39 cellular contexts compared by ENCODE assay signal in the genomic region with DNA sequence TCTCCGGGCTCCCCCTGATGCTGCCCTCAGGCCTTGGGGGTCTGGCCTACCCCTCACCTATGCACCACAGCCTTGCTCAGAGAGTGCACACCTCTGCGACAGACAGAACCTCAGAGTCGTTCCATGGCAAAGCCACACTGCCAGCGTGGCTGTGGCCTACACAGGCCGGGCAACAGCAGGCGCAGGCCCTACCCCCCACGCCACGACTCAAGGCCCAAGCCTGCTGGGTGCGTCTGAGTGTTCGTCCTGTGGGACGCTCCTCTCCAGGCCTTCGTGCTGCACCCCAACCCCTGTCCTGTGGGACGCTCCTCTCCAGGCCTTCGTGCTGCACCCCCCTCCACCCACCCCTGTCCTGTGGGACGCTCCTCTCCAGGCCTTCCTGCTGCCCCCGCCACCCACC. TPM values are rescaled to one million over a fixed set of nuclear protein-coding genes. Genes with fewer than 3 reads are reported as not detected.
"Had no signal": no experiment of that assay in that cellular context is flagged by ENCODE, and none has a peak within 500 bp of the region (broad histone marks: within the 10 kb centered on the region; RNA-seq: fewer than 3 reads in every experiment).

No MANE protein-coding gene starts in this region.

- H3K27me3 ChIP-seq: adrenal gland, body of pancreas, brain microvascular endothelial cell, breast epithelium had no signal

- H3K27ac ChIP-seq: adrenal gland, body of pancreas, brain microvascular endothelial cell, breast epithelium, VCaP had no signal

- H3K4me1 Mint-ChIP-seq: activated T-helper 17 cell treated with anti-CD3 and anti-CD28 coated beads, Interleukin-2, amount 50 U/mL, for 72 hours had no signal

- H3K4me3 ChIP-seq: adrenal gland, body of pancreas, breast epithelium had no signal

- H3K4me1 ChIP-seq: breast epithelium had no signal

- H3K4me3 Mint-ChIP-seq: activated B cell treated with CpG ODN at 0.5 μM for 24 hours; activated CD4-positive, alpha-beta memory T cell treated with anti-CD3 and anti-CD28 coated beads for 36 hours; activated CD4-positive, alpha-beta T cell treated with anti-CD3 and anti-CD28 coated beads, Interleukin-2, amount 10 ng/mL, durations not matched to agents 24 days and 14 days; activated CD8-positive, alpha-beta T cell treated with anti-CD3 and anti-CD28 coated beads for 36 hours; activated naive CD4-positive, alpha-beta T cell treated with anti-CD3 and anti-CD28 coated beads for 36 hours; activated naive CD8-positive, alpha-beta T cell treated with anti-CD3 and anti-CD28 coated beads for 36 hours; activated T-cell treated with anti-CD3 and anti-CD28 coated beads, Interleukin-2, amount 50 U/mL, for 4 hours; activated T-cell treated with anti-CD3 and anti-CD28 coated beads, Interleukin-2, amount 50 U/mL, for 72 hours; activated T-helper 1 cell treated with anti-CD3 and anti-CD28 coated beads, Interleukin-12 subunit alpha, Interleukin-12 subunit beta, Interleukin-2, Interleukin-4 antibody, amounts not matched to agents 30 ng/mL and 10 ng/mL and 1 ng/mL, durations not matched to agents 14 hours and 24 hours and 36 hours; activated T-helper 17 cell treated with anti-CD3 and anti-CD28 coated beads, Interleukin-2, amount 50 U/mL, for 72 hours; T-helper 1 cell treated with Interleukin-12 subunit alpha and Interleukin-12 subunit beta and Interleukin-4 antibody, amounts not matched to agents 30 μg/mL and 1 μg/mL, for 36 hours; T-helper 2 cell treated with Interferon-gamma antibody and Interleukin-4, amounts not matched to agents 5 μg/mL and 100 μg/mL, for 36 hours had no signal

- H3K27ac Mint-ChIP-seq: activated B cell treated with CpG ODN at 0.5 μM for 24 hours; activated CD4-positive, alpha-beta memory T cell treated with anti-CD3 and anti-CD28 coated beads for 36 hours; activated CD4-positive, alpha-beta T cell treated with anti-CD3 and anti-CD28 coated beads, Interleukin-2, amount 10 ng/mL, durations not matched to agents 24 days and 14 days; activated CD8-positive, alpha-beta T cell treated with anti-CD3 and anti-CD28 coated beads for 36 hours; activated naive CD4-positive, alpha-beta T cell treated with anti-CD3 and anti-CD28 coated beads for 36 hours; activated naive CD4-positive, alpha-beta T cell treated with anti-CD3 and anti-CD28 coated beads, Interleukin-2, amount 50 U/mL, for 72 hours; activated naive CD8-positive, alpha-beta T cell treated with anti-CD3 and anti-CD28 coated beads for 36 hours; activated T-cell treated with anti-CD3 and anti-CD28 coated beads, Interleukin-2, amount 50 U/mL, for 72 hours; activated T-helper 17 cell treated with anti-CD3 and anti-CD28 coated beads, Interleukin-2, amount 50 U/mL, for 72 hours; T-helper 1 cell treated with Interleukin-12 subunit alpha and Interleukin-12 subunit beta and Interleukin-4 antibody, amounts not matched to agents 30 μg/mL and 1 μg/mL, for 36 hours; T-helper 2 cell treated with Interferon-gamma antibody and Interleukin-4, amounts not matched to agents 5 μg/mL and 100 μg/mL, for 36 hours had no signal

- H3K9me3 Mint-ChIP-seq: activated B cell treated with CpG ODN at 0.5 μM for 24 hours; activated CD4-positive, alpha-beta memory T cell treated with anti-CD3 and anti-CD28 coated beads for 36 hours; activated CD4-positive, alpha-beta T cell treated with anti-CD3 and anti-CD28 coated beads, Interleukin-2, amount 10 ng/mL, durations not matched to agents 24 days and 14 days; activated CD8-positive, alpha-beta T cell treated with anti-CD3 and anti-CD28 coated beads for 36 hours; activated naive CD4-positive, alpha-beta T cell treated with anti-CD3 and anti-CD28 coated beads for 36 hours; activated naive CD4-positive, alpha-beta T cell treated with anti-CD3 and anti-CD28 coated beads, Interleukin-2, amount 50 U/mL, for 72 hours; activated naive CD8-positive, alpha-beta T cell treated with anti-CD3 and anti-CD28 coated beads for 36 hours; activated T-cell treated with anti-CD3 and anti-CD28 coated beads, Interleukin-2, amount 50 U/mL, for 4 hours; activated T-cell treated with anti-CD3 and anti-CD28 coated beads, Interleukin-2, amount 50 U/mL, for 72 hours; activated T-helper 1 cell treated with anti-CD3 and anti-CD28 coated beads, Interleukin-12 subunit alpha, Interleukin-12 subunit beta, Interleukin-2, Interleukin-4 antibody, amounts not matched to agents 30 ng/mL and 10 ng/mL and 1 ng/mL, durations not matched to agents 14 hours and 24 hours and 36 hours; activated T-helper 17 cell treated with anti-CD3 and anti-CD28 coated beads, Interleukin-2, amount 50 U/mL, for 72 hours; T-helper 1 cell treated with Interleukin-12 subunit alpha and Interleukin-12 subunit beta and Interleukin-4 antibody, amounts not matched to agents 30 μg/mL and 1 μg/mL, for 36 hours; T-helper 2 cell treated with Interferon-gamma antibody and Interleukin-4, amounts not matched to agents 5 μg/mL and 100 μg/mL, for 36 hours had no signal

- H3K9me3 ChIP-seq: adrenal gland, body of pancreas, breast epithelium had no signal

- DNase-seq: activated B cell treated with CpG ODN at 0.5 μM for 24 hours; activated CD4-positive, alpha-beta memory T cell treated with anti-CD3 and anti-CD28 coated beads for 36 hours; activated CD4-positive, alpha-beta T cell treated with anti-CD3 and anti-CD28 coated beads for 4 hours; activated CD4-positive, alpha-beta T cell treated with anti-CD3 and anti-CD28 coated beads, Interleukin-2, amount 10 ng/mL, durations not matched to agents 24 days and 14 days; activated CD4-positive, alpha-beta T cell treated with anti-CD3 and anti-CD28 coated beads, Interleukin-2, amount 50 U/mL, for 1 hour; activated CD4-positive, alpha-beta T cell treated with anti-CD3 and anti-CD28 coated beads, Interleukin-2, amount 50 U/mL, for 4 hours; activated CD4-positive, CD25-positive, alpha-beta regulatory T cell treated with anti-CD3 and anti-CD28 coated beads, Interleukin-2, amount 50 U/mL, for 72 hours; activated CD8-positive, alpha-beta memory T cell treated with anti-CD3 and anti-CD28 coated beads, Interleukin-2, amount 50 U/mL, for 4 hours; activated CD8-positive, alpha-beta T cell treated with anti-CD3 and anti-CD28 coated beads for 36 hours; activated effector memory CD4-positive, alpha-beta T cell treated with anti-CD3 and anti-CD28 coated beads, Interleukin-2, amount 50 U/mL, for 16 hours; activated gamma-delta T cell treated with Interleukin-2 at 50 U/mL for 16 hours; activated naive CD4-positive, alpha-beta T cell; activated naive CD4-positive, alpha-beta T cell treated with anti-CD3 and anti-CD28 coated beads for 36 hours; activated naive CD4-positive, alpha-beta T cell treated with anti-CD3 and anti-CD28 coated beads, Interleukin-2, amount 50 U/mL, for 16 hours; activated naive CD8-positive, alpha-beta T cell treated with anti-CD3 and anti-CD28 coated beads for 36 hours; activated T-cell treated with anti-CD3 and anti-CD28 coated beads for 4 hours; activated T-cell treated with anti-CD3 and anti-CD28 coated beads, Interleukin-2, amount 50 U/mL, for 1 hour; activated T-cell treated with anti-CD3 and anti-CD28 coated beads, Interleukin-2, amount 50 U/mL, for 4 hours; activated T-cell treated with anti-CD3 and anti-CD28 coated beads, Interleukin-2, amount 50 U/mL, for 72 hours; adrenal gland; amniotic stem cell; aorta; body of pancreas; brain microvascular endothelial cell; central memory CD4-positive, alpha-beta T cell; T-helper 1 cell; T-helper 2 cell; T-helper 9 cell had no signal

- ATAC-seq: activated CD8-positive, alpha-beta T cell treated with anti-CD3 and anti-CD28 coated beads for 36 hours; activated naive CD4-positive, alpha-beta T cell treated with anti-CD3 and anti-CD28 coated beads, Interleukin-2, amount 50 U/mL, for 72 hours; activated T-cell treated with anti-CD3 and anti-CD28 coated beads, Interleukin-2, amount 50 U/mL, for 4 hours; activated T-cell treated with anti-CD3 and anti-CD28 coated beads, Interleukin-2, amount 50 U/mL, for 72 hours; activated T-helper 17 cell treated with anti-CD3 and anti-CD28 coated beads, Interleukin-2, amount 50 U/mL, for 72 hours; body of pancreas had no signal

- H3K36me3 ChIP-seq: adrenal gland, brain microvascular endothelial cell, breast epithelium had no signal

- H3K27me3 Mint-ChIP-seq: activated B cell treated with CpG ODN at 0.5 μM for 24 hours; activated T-helper 17 cell treated with anti-CD3 and anti-CD28 coated beads, Interleukin-2, amount 50 U/mL, for 72 hours had no signal

RNA-seq across cellular contexts. Expression of a gene that starts 54.2 kb away (rescaled TPM):
- total RNA-seq: activated B cell treated with CpG ODN at 0.5 μM for 24 hours; activated CD4-positive, alpha-beta memory T cell treated with anti-CD3 and anti-CD28 coated beads for 36 hours; activated CD4-positive, alpha-beta T cell treated with anti-CD3 and anti-CD28 coated beads, Interleukin-2, amount 10 ng/mL, durations not matched to agents 24 days and 14 days; activated CD8-positive, alpha-beta memory T cell treated with anti-CD3 and anti-CD28 coated beads for 36 hours; activated CD8-positive, alpha-beta T cell treated with anti-CD3 and anti-CD28 coated beads for 36 hours; activated naive CD4-positive, alpha-beta T cell treated with anti-CD3 and anti-CD28 coated beads for 36 hours; activated naive CD4-positive, alpha-beta T cell treated with anti-CD3 and anti-CD28 coated beads, Interleukin-2, amount 50 U/mL, for 72 hours; activated naive CD8-positive, alpha-beta T cell treated with anti-CD3 and anti-CD28 coated beads for 36 hours; activated T-cell treated with anti-CD3 and anti-CD28 coated beads, Interleukin-2, amount 50 U/mL, for 4 hours; activated T-cell treated with anti-CD3 and anti-CD28 coated beads, Interleukin-2, amount 50 U/mL, for 72 hours; activated T-helper 1 cell treated with anti-CD3 and anti-CD28 coated beads, Interleukin-12 subunit alpha, Interleukin-12 subunit beta, Interleukin-2, Interleukin-4 antibody, amounts not matched to agents 30 ng/mL and 10 ng/mL and 1 ng/mL, durations not matched to agents 14 hours and 24 hours and 36 hours; activated T-helper 17 cell treated with anti-CD3 and anti-CD28 coated beads, Interleukin-2, amount 50 U/mL, for 72 hours; astrocyte; body of pancreas; cardiac septum; cerebellum had no signal
